8 cellular contexts compared by ENCODE assay signal in genomic region chr19:17235618-17236413, GRCh38. TPM values are rescaled to one million over a fixed set of nuclear protein-coding genes. Genes with fewer than 3 reads are reported as not detected.
A peak's percentile ranks its signal among the peaks of the same experiment; 100 is the strongest.
DNase-seq lines count a peak whose midpoint lies in the region; ATAC-seq, FAIRE-seq and TF ChIP-seq lines count a peak whose summit lies in the region.

No MANE protein-coding gene starts in this region.

- CTCF ChIA-PET in PC-9 (lab: Charles Lee): interaction anchor here (0.6 kb wide), 1 partner anchor 115 kb away, joined by 3 read pairs; no protein-coding TSS in a partner anchor

- H2AFZ ChIP-seq in PC-9: no peak overlapping the region

- DNase-seq in GM18507 (ENCODE audit: extremely low spot score, insufficient read length, low read depth) (peak; percentile 54), PC-9 (peak in 1 of 2 experiments; percentile 24), fibroblast of mammary gland (ENCODE audit: low read depth) (peak; percentile 66), nephron progenitor cell (peak; percentile 75), stomach (peak; percentile 77), NCI-H128 (lab: John Stamatoyannopoulos, UW; ENCODE audit: unreplicated experiment) (no peak)

- 0 to 2% (median 0%) methylated on average over 4 to 79 of the region's 81 CpGs for WGBS in stomach, 5 donors

- TF ChIP-seq POLR2A in stomach (IDR thresholded peaks at IDR 0.05): no peak

- no peaks in the 10 kb centered on the region for H3K9me2 ChIP-seq in PC-9 (ENCODE audit: insufficient read depth)

- TF ChIP-seq EP300 in stomach (IDR thresholded peaks at IDR 0.05): no peak

- H3K4me3 ChIP-seq in PC-9 (peak overlapping the region; percentile 40; the same call in 1 of the 2 replicates), fibroblast of mammary gland (ENCODE audit: control insufficient read depth, low read depth, low read length) (peak overlapping the region; percentile 56), stomach (peak overlapping the region; percentile 44 to 73 (median 53))

- no peak for TF ChIP-seq CTCF in PC-9 (conservative IDR thresholded peaks at IDR 0.05)
- peak; percentile 20 for TF ChIP-seq CTCF in fibroblast of mammary gland (conservative IDR thresholded peaks at IDR 0.05; ENCODE audit: control insufficient read depth, insufficient read depth, low read depth, low read length)
- TF ChIP-seq CTCF in nephron progenitor cell (IDR thresholded peaks at IDR 0.05): no peak
- peak in 3 of 7 experiments; percentile 31 to 63 (median 36) for TF ChIP-seq CTCF in stomach (IDR thresholded peaks at IDR 0.05)

- H3F3A ChIP-seq in PC-9 (ENCODE audit: insufficient read depth, low read depth): peaks cover 72% of the 10 kb centered on the region

- BruUV-seq in PC-9 (replicated peaks; lab: Mats Ljungman, UMichigan): no TSS peak

- H3K27me3 Mint-ChIP-seq in activated T-helper 17 cell treated with anti-CD3 and anti-CD28 coated beads, Interleukin-2, amount 50 U/mL, for 72 hours: no peaks in the 10 kb centered on the region
- H3K27me3 Mint-ChIP-seq in nephron progenitor cell (ENCODE audit: low read depth, poor library complexity): peaks cover 4% of the 10 kb centered on the region

- no peaks in the 10 kb centered on the region for H3K27me3 ChIP-seq in PC-9 (ENCODE audit: insufficient read depth, low read depth)
- no peaks in the 10 kb centered on the region for H3K27me3 ChIP-seq in stomach

- H3K36me3 ChIP-seq in PC-9 (ENCODE audit: low read depth) (peaks cover 28% of the 10 kb centered on the region), stomach (peaks cover 17 to 57% (median 54%) of the 10 kb centered on the region in 4 donors)

- FAIRE-seq in GM18507 (lab: Jason Lieb, UNC): peak; percentile 78

- H3K4me3 Mint-ChIP-seq in activated T-helper 17 cell treated with anti-CD3 and anti-CD28 coated beads, Interleukin-2, amount 50 U/mL, for 72 hours: peak overlapping the region; percentile 77
- H3K4me3 Mint-ChIP-seq in nephron progenitor cell: peak overlapping the region; percentile 54

- no peak overlapping the region for H3K27ac ChIP-seq in PC-9
- peak overlapping the region; percentile 75 to 86 (median 85) for H3K27ac ChIP-seq in stomach

- POLR2A ChIA-PET in PC-9 (lab: Charles Lee; ENCODE audit: unreplicated experiment): interaction anchor here (0.6 to 0.7 kb wide), 2 partner anchors 31 to 76 kb away, joined by 9 read pairs; no protein-coding TSS in a partner anchor

- no peak overlapping the region for H3K27ac Mint-ChIP-seq in activated T-helper 17 cell treated with anti-CD3 and anti-CD28 coated beads, Interleukin-2, amount 50 U/mL, for 72 hours
- no peak overlapping the region for H3K27ac Mint-ChIP-seq in nephron progenitor cell

- intact Hi-C loops in PC-9 (cut with micrococcal nuclease; ENCODE audit: unreplicated experiment) (no loop called here), stomach (cut with DNase I; ENCODE audit: low total_unique reads) (no loop called here)

- no peaks in the 10 kb centered on the region for H3K4me1 Mint-ChIP-seq in activated T-helper 17 cell treated with anti-CD3 and anti-CD28 coated beads, Interleukin-2, amount 50 U/mL, for 72 hours
- peaks cover 51% of the 10 kb centered on the region for H3K4me1 Mint-ChIP-seq in nephron progenitor cell

- H4K20me1 ChIP-seq in PC-9 (ENCODE audit: insufficient read depth): peaks cover 66% of the 10 kb centered on the region

- H3K36me3 Mint-ChIP-seq in activated T-helper 17 cell treated with anti-CD3 and anti-CD28 coated beads, Interleukin-2, amount 50 U/mL, for 72 hours (ENCODE audit: low read depth): peaks cover 27% of the 10 kb centered on the region
- peaks cover 43% of the 10 kb centered on the region for H3K36me3 Mint-ChIP-seq in nephron progenitor cell (ENCODE audit: low read depth)

- H3K9me3 ChIP-seq in PC-9 (ENCODE audit: insufficient read depth, low read depth): no peaks in the 10 kb centered on the region
- no peaks in the 10 kb centered on the region for H3K9me3 ChIP-seq in stomach

- H3K4me1 ChIP-seq in PC-9 (replicated peaks; ENCODE audit: insufficient read depth): peaks cover 11% of the 10 kb centered on the region; the same call in 1 of the 2 replicates
- peaks cover 42 to 69% (median 63%) of the 10 kb centered on the region in 4 donors for H3K4me1 ChIP-seq in stomach

- peak overlapping the region; percentile 58 for H3K4me2 ChIP-seq in PC-9

- no peaks in the 10 kb centered on the region for H3K9me3 Mint-ChIP-seq in activated T-helper 17 cell treated with anti-CD3 and anti-CD28 coated beads, Interleukin-2, amount 50 U/mL, for 72 hours
- H3K9me3 Mint-ChIP-seq in nephron progenitor cell: no peaks in the 10 kb centered on the region

- peaks cover 65% of the 10 kb centered on the region for H3K79me2 ChIP-seq in PC-9 (ENCODE audit: low read depth)

- ATAC-seq in HG03378 (IDR thresholded peaks at IDR 0.05; ENCODE audit: unreplicated experiment): peak; percentile 43
- peak; percentile 89 for ATAC-seq in activated T-helper 17 cell treated with anti-CD3 and anti-CD28 coated beads, Interleukin-2, amount 50 U/mL, for 72 hours (replicated peaks)

RNA-seq across cellular contexts. Expression of gene OCEL1, which starts 9.8 kb away (rescaled TPM):
- total RNA-seq in PC-9 (2021) (30.6 and 34.5 TPM in 2 replicates), stomach (10 to 100 TPM in 1 of 5 donors, 1 to 10 TPM in 4; 4.7 to 13.0 (median 8.3) TPM)
- total RNA-seq in activated T-helper 17 cell treated with anti-CD3 and anti-CD28 coated beads, Interleukin-2, amount 50 U/mL, for 72 hours: 10 to 100 TPM; 14.1 to 17.6 TPM
- polyA plus RNA-seq in stomach: 10 to 100 TPM; 25.9 to 43.2 (median 39.7) TPM

RNA-seq across cellular contexts. Expression of gene NR2F6, which starts 9.9 kb away (rescaled TPM):
- 90.8 and 112 TPM in 2 replicates for total RNA-seq in PC-9 (2021)
- total RNA-seq in activated T-helper 17 cell treated with anti-CD3 and anti-CD28 coated beads, Interleukin-2, amount 50 U/mL, for 72 hours: 1 to 10 TPM; 6.8 to 9.2 TPM
- 100 to 1,000 TPM in 1 of 5 donors, 10 to 100 TPM in 4; 35.3 to 641 (median 47.3) TPM for total RNA-seq in stomach
- polyA plus RNA-seq in stomach: 10 to 100 TPM; 34.4 to 57.9 (median 45.0) TPM

RNA-seq across cellular contexts. Expression of gene USE1, which starts 20.7 kb away (rescaled TPM):
- total RNA-seq in PC-9 (2021): 19.8 and 22.5 TPM in 2 replicates
- 10 to 100 TPM; 27.8 to 30.6 TPM for total RNA-seq in activated T-helper 17 cell treated with anti-CD3 and anti-CD28 coated beads, Interleukin-2, amount 50 U/mL, for 72 hours
- 100 to 1,000 TPM in 1 of 5 donors, 10 to 100 TPM in 3, not detected in 1; 16.2 to 113 (median 22.1) TPM for total RNA-seq in stomach
- 10 to 100 TPM; 55.3 to 68.6 (median 64.9) TPM for polyA plus RNA-seq in stomach

RNA-seq across cellular contexts. Expression of gene USHBP1, which starts 28.7 kb away (rescaled TPM):
- total RNA-seq in PC-9 (2021) (not detected in 2 replicates), stomach (1 to 10 TPM in 3 of 5 donors, not detected in 2; 3.3 to 7.7 (median 4.5) TPM)
- total RNA-seq in activated T-helper 17 cell treated with anti-CD3 and anti-CD28 coated beads, Interleukin-2, amount 50 U/mL, for 72 hours: under 1 TPM; 0.26 to 0.48 TPM
- 1 to 10 TPM; 2.1 to 4.1 (median 3.5) TPM for polyA plus RNA-seq in stomach

RNA-seq across cellular contexts. Expression of gene BABAM1, which starts 31.4 kb away (rescaled TPM):
- 127 and 152 TPM in 2 replicates for total RNA-seq in PC-9 (2021)
- 100 to 1,000 TPM in 1 of 2 donors, 10 to 100 TPM in 1; 73.4 to 115 TPM for total RNA-seq in activated T-helper 17 cell treated with anti-CD3 and anti-CD28 coated beads, Interleukin-2, amount 50 U/mL, for 72 hours
- total RNA-seq in stomach: 100 to 1,000 TPM in 2 of 5 donors, 10 to 100 TPM in 3; 26.2 to 146 (median 59.7) TPM
- polyA plus RNA-seq in stomach: 10 to 100 TPM; 66.3 to 87.1 (median 79.9) TPM
